ENCODE assay signal across 27 cellular contexts in genomic region chr1:71677024-71677423, GRCh38.
"Had no signal": no experiment of that assay in that cellular context is flagged by ENCODE, and none has a peak within 500 bp of the region (broad histone marks: within the 10 kb centered on the region; RNA-seq: fewer than 3 reads in every experiment).

No MANE protein-coding gene starts in this region.

- DNase-seq: hypothalamus; immature natural killer cell; kidney; left colon; left ventricle myocardium inferior; mesendoderm; naive B cell; natural killer cell; nephron progenitor cell; occipital lobe; psoas muscle; right cardiac atrium; stimulated activated CD4-positive, alpha-beta T cell treated with anti-CD3 and anti-CD28 coated beads, Interleukin-12 subunit alpha, Interleukin-12 subunit beta, amount 100 ng/mL, for 4 hours; stimulated activated CD4-positive, alpha-beta T cell treated with anti-CD3 and anti-CD28 coated beads, Interleukin-15, amount 100 ng/mL, for 24 hours; stimulated activated CD4-positive, alpha-beta T cell treated with anti-CD3 and anti-CD28 coated beads, Interleukin-2, amount 100 ng/mL, for 24 hours; stimulated activated CD4-positive, alpha-beta T cell treated with anti-CD3 and anti-CD28 coated beads, Interleukin-4, amount 100 ng/mL, for 1 hour; stimulated activated naive CD4-positive, alpha-beta T cell; tibial artery; trophoblast cell; upper lobe of right lung had no signal

- H3K27ac ChIP-seq: left ventricle myocardium inferior, neural progenitor cell, neutrophil, parathyroid adenoma, psoas muscle, skin epidermis, suprapubic skin, thoracic aorta, tibial artery, upper lobe of right lung had no signal

- H3K9me3 ChIP-seq: neutrophil, psoas muscle, suprapubic skin, thoracic aorta, tibial artery, upper lobe of right lung had no signal

- H3K4me1 ChIP-seq: left ventricle myocardium inferior, neural progenitor cell, parathyroid adenoma, psoas muscle, suprapubic skin, tibial artery, upper lobe of right lung had no signal

- H3K36me3 ChIP-seq: left ventricle myocardium inferior, neural progenitor cell, neutrophil, suprapubic skin, thoracic aorta, tibial artery, upper lobe of right lung had no signal

- H3K27me3 ChIP-seq: neural progenitor cell, neutrophil, suprapubic skin, tibial artery, upper lobe of right lung had no signal

- H3K4me3 ChIP-seq: left ventricle myocardium inferior, lung, neural progenitor cell, psoas muscle, skin epidermis, suprapubic skin, thoracic aorta, tibial artery, upper lobe of right lung had no signal
